25 cellular contexts compared by ENCODE assay signal in genomic region chrX:115251458-115252233, GRCh38. TPM values are rescaled to one million over a fixed set of nuclear protein-coding genes. Genes with fewer than 3 reads are reported as not detected.
"Had no signal": no experiment of that assay in that cellular context is flagged by ENCODE, and none has a peak within 500 bp of the region (broad histone marks: within the 10 kb centered on the region; RNA-seq: fewer than 3 reads in every experiment).

No MANE protein-coding gene starts in this region.

- H3K9me3 ChIP-seq: adrenal gland, gastrocnemius medialis, heart left ventricle, prostate gland, tibial nerve had no signal

- H3K4me1 ChIP-seq: adrenal gland, gastrocnemius medialis, heart left ventricle, prostate gland, tibial nerve had no signal

- H3K27me3 ChIP-seq: gastrocnemius medialis had no signal

- DNase-seq: activated CD4-positive, alpha-beta memory T cell treated with anti-CD3 and anti-CD28 coated beads for 36 hours; activated CD4-positive, alpha-beta T cell treated with anti-CD3 and anti-CD28 coated beads for 36 hours; activated CD8-positive, alpha-beta memory T cell treated with anti-CD3 and anti-CD28 coated beads, Interleukin-2, amount 10 ng/mL, durations not matched to agents 7 days and 5 days; activated T-cell treated with anti-CD3 and anti-CD28 coated beads, Interleukin-2, amount 50 U/mL, for 1 hour; adrenal gland; erythroblast; gastrocnemius medialis; heart left ventricle; midbrain; right cardiac atrium; stimulated activated CD4-positive, alpha-beta T cell treated with anti-CD3 and anti-CD28 coated beads, Interleukin-15, amount 100 ng/mL, for 24 hours; stimulated activated CD4-positive, alpha-beta T cell treated with anti-CD3 and anti-CD28 coated beads, Interleukin-4, amount 100 ng/mL, for 24 hours; stimulated activated naive CD4-positive, alpha-beta T cell; WERI-Rb-1 had no signal

- H3K4me3 ChIP-seq: adrenal gland, gastrocnemius medialis, heart left ventricle, prostate gland, skin epidermis, tibial nerve had no signal

- H3K27ac ChIP-seq: adrenal gland, gastrocnemius medialis, heart left ventricle, prostate gland, skin epidermis, tibial nerve, WERI-Rb-1 had no signal

- H3K36me3 ChIP-seq: adrenal gland, gastrocnemius medialis, heart left ventricle, prostate gland, tibial nerve, WERI-Rb-1 had no signal

- ATAC-seq: activated CD4-positive, alpha-beta T cell treated with anti-CD3 and anti-CD28 coated beads for 36 hours; activated CD8-positive, alpha-beta memory T cell treated with anti-CD3 and anti-CD28 coated beads, Interleukin-2, amount 10 ng/mL, durations not matched to agents 7 days and 5 days; gastrocnemius medialis; heart left ventricle; left lobe of liver; right cardiac atrium had no signal

RNA-seq across cellular contexts. Expression of gene LRCH2, which starts 17.8 kb away (rescaled TPM):
- total RNA-seq: activated CD4-positive, alpha-beta memory T cell treated with anti-CD3 and anti-CD28 coated beads for 36 hours; activated CD4-positive, alpha-beta T cell treated with anti-CD3 and anti-CD28 coated beads for 36 hours; activated CD8-positive, alpha-beta memory T cell treated with anti-CD3 and anti-CD28 coated beads, Interleukin-2, amount 10 ng/mL, durations not matched to agents 7 days and 5 days; activated T-helper 2 cell treated with anti-CD3 and anti-CD28 coated beads, Interferon-gamma antibody, Interleukin-2, Interleukin-4, amounts not matched to agents 10 μg/mL and 5 μg/mL and 100 μg/mL, durations not matched to agents 14 hours and 24 hours and 36 hours; left lobe of liver; myocyte had no signal

RNA-seq across cellular contexts. Expression of gene LUZP4, which starts 37.9 kb away (rescaled TPM):
- total RNA-seq: activated CD4-positive, alpha-beta memory T cell treated with anti-CD3 and anti-CD28 coated beads for 36 hours; activated CD4-positive, alpha-beta T cell treated with anti-CD3 and anti-CD28 coated beads for 36 hours; activated CD8-positive, alpha-beta memory T cell treated with anti-CD3 and anti-CD28 coated beads, Interleukin-2, amount 10 ng/mL, durations not matched to agents 7 days and 5 days; activated T-helper 2 cell treated with anti-CD3 and anti-CD28 coated beads, Interferon-gamma antibody, Interleukin-2, Interleukin-4, amounts not matched to agents 10 μg/mL and 5 μg/mL and 100 μg/mL, durations not matched to agents 14 hours and 24 hours and 36 hours; adrenal gland; cardiac septum; gastrocnemius medialis; heart left ventricle; left lobe of liver; lung microvascular endothelial cell; myocyte; neural crest cell; osteoblast; right cardiac atrium; subcutaneous adipose tissue; tibial nerve had no signal
